ENCODE assay signal across 22 cellular contexts in the genomic region with DNA sequence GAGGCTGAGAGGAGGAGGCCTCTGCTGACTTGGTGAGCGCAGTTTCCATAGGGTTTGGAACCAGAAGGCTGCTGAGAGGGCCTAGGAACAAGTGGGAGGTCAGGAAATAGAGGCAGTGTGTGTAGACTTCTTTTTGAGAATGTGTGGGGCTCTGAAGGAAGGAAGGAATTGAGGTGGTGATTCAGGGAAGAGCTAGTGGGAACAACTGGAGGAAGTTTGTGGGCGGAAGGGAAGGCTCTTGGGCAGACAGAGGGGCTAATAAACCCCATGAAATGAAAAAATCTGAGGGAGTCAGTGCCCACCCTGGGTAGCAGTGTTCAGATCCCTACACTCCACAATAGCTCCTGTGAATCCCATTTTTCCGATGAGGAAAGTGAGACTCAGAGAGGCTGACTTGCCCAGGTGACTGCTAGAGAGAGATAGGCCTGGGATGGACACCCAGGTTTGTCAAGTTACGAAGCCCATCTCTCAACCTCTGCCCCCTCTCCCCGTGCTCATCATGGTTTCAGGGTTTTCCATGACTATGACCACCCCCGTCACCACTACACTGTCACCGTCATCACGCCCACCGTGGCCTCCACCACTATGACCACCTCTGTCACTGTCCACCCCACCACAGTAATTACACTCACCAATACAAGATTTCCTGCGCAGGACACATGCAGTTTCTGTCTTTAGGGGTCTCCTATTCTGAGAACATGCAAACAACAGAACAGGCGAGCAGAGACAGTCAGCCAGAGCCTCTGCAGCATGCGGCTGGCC.
"Had no signal": no experiment of that assay in that cellular context is flagged by ENCODE, and none has a peak within 500 bp of the region (broad histone marks: within the 10 kb centered on the region; RNA-seq: fewer than 3 reads in every experiment).

No MANE protein-coding gene starts in this region.

- H3K4me3 Mint-ChIP-seq: activated B cell treated with CpG ODN at 0.5 μM for 24 hours; activated CD4-positive, alpha-beta memory T cell treated with anti-CD3 and anti-CD28 coated beads, Interleukin-2, amount 10 ng/mL, durations not matched to agents 7 days and 5 days; activated CD8-positive, alpha-beta memory T cell treated with anti-CD3 and anti-CD28 coated beads, Interleukin-2, amount 10 ng/mL, durations not matched to agents 7 days and 5 days; activated naive CD8-positive, alpha-beta T cell treated with anti-CD3 and anti-CD28 coated beads for 36 hours; activated T-helper 17 cell treated with anti-CD3 and anti-CD28 coated beads, Interleukin-2, amount 50 U/mL, for 72 hours; natural killer cell had no signal

- H3K4me3 ChIP-seq: dorsolateral prefrontal cortex, prostate gland, skin epidermis, stomach had no signal

- H3K36me3 Mint-ChIP-seq: activated CD8-positive, alpha-beta memory T cell treated with anti-CD3 and anti-CD28 coated beads, Interleukin-2, amount 10 ng/mL, durations not matched to agents 7 days and 5 days; activated naive CD8-positive, alpha-beta T cell treated with anti-CD3 and anti-CD28 coated beads for 36 hours; natural killer cell had no signal

- H3K36me3 ChIP-seq: prostate gland, stomach had no signal

- H3K4me1 Mint-ChIP-seq: activated B cell treated with CpG ODN at 0.5 μM for 24 hours; activated CD4-positive, alpha-beta memory T cell treated with anti-CD3 and anti-CD28 coated beads, Interleukin-2, amount 10 ng/mL, durations not matched to agents 7 days and 5 days; activated CD8-positive, alpha-beta memory T cell treated with anti-CD3 and anti-CD28 coated beads, Interleukin-2, amount 10 ng/mL, durations not matched to agents 7 days and 5 days; activated naive CD8-positive, alpha-beta T cell treated with anti-CD3 and anti-CD28 coated beads for 36 hours; activated T-helper 17 cell treated with anti-CD3 and anti-CD28 coated beads, Interleukin-2, amount 50 U/mL, for 72 hours; natural killer cell had no signal

- ATAC-seq: activated CD8-positive, alpha-beta memory T cell treated with anti-CD3 and anti-CD28 coated beads, Interleukin-2, amount 10 ng/mL, durations not matched to agents 7 days and 5 days; activated T-helper 17 cell treated with anti-CD3 and anti-CD28 coated beads, Interleukin-2, amount 50 U/mL, for 72 hours; foreskin keratinocyte; natural killer cell had no signal

- DNase-seq: activated B cell treated with CpG ODN at 0.5 μM for 24 hours; activated CD4-positive, alpha-beta memory T cell treated with anti-CD3 and anti-CD28 coated beads, Interleukin-2, amount 10 ng/mL, durations not matched to agents 7 days and 5 days; activated CD4-positive, alpha-beta T cell treated with anti-CD3 and anti-CD28 coated beads for 4 hours; activated CD8-positive, alpha-beta memory T cell treated with anti-CD3 and anti-CD28 coated beads, Interleukin-2, amount 10 ng/mL, durations not matched to agents 7 days and 5 days; activated naive CD8-positive, alpha-beta T cell treated with anti-CD3 and anti-CD28 coated beads for 36 hours; activated T-cell treated with anti-CD3 and anti-CD28 coated beads, Interleukin-2, amount 50 U/mL, for 1 hour; amniotic stem cell; foreskin keratinocyte; glutamatergic neuron; hippocampal formation; left cardiac atrium; mesendoderm; natural killer cell; occipital lobe; stomach; SW 1271; T-helper 2 cell; trophoblast cell had no signal

- H3K9me3 ChIP-seq: prostate gland, stomach had no signal

- H3K27ac ChIP-seq: dorsolateral prefrontal cortex, foreskin keratinocyte, prostate gland had no signal

- H3K27me3 ChIP-seq: foreskin keratinocyte, stomach had no signal

- H3K27me3 Mint-ChIP-seq: activated naive CD8-positive, alpha-beta T cell treated with anti-CD3 and anti-CD28 coated beads for 36 hours had no signal

- H3K9me3 Mint-ChIP-seq: activated B cell treated with CpG ODN at 0.5 μM for 24 hours; activated CD4-positive, alpha-beta memory T cell treated with anti-CD3 and anti-CD28 coated beads, Interleukin-2, amount 10 ng/mL, durations not matched to agents 7 days and 5 days; activated naive CD8-positive, alpha-beta T cell treated with anti-CD3 and anti-CD28 coated beads for 36 hours; activated T-helper 17 cell treated with anti-CD3 and anti-CD28 coated beads, Interleukin-2, amount 50 U/mL, for 72 hours; natural killer cell had no signal

- H3K4me1 ChIP-seq: prostate gland had no signal

- H3K27ac Mint-ChIP-seq: activated B cell treated with CpG ODN at 0.5 μM for 24 hours; activated CD4-positive, alpha-beta memory T cell treated with anti-CD3 and anti-CD28 coated beads, Interleukin-2, amount 10 ng/mL, durations not matched to agents 7 days and 5 days; activated CD8-positive, alpha-beta memory T cell treated with anti-CD3 and anti-CD28 coated beads, Interleukin-2, amount 10 ng/mL, durations not matched to agents 7 days and 5 days; activated naive CD8-positive, alpha-beta T cell treated with anti-CD3 and anti-CD28 coated beads for 36 hours; activated T-helper 17 cell treated with anti-CD3 and anti-CD28 coated beads, Interleukin-2, amount 50 U/mL, for 72 hours; natural killer cell had no signal
